Comparison of ENCODE assay signal across 1 cellular context in the genomic region with DNA sequence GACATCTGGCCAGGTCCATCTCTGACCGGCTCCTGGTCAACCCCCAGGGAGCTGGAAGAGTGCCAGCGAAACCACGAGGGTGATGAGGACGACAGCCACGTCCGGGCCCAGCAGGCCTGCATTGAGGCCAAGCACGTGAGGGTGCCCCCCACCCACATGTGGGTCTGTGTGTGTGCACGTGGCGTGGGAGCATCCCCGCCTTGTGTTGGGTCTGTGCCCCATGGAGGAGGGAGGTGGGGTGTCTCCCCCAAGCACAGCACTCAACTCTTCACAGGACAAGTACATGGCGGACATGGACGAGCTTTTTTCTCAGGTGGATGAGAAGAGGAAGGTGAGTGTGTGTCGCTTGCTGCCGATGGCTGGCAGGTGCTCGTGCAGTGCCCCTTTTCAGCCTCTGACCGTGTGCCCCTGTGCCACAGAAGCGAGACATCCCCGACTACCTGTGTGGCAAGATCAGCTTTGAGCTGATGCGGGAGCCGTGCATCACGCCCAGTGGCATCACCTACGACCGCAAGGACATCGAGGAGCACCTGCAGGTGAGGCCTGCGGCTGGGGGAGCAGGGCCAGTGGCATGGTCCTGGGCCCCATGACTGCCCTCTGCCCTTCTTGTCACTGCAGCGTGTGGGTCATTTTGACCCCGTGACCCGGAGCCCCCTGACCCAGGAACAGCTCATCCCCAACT.
TF ChIP-seq lines count a peak whose summit lies in the region.

No MANE protein-coding gene starts in this region.

TF ChIP-seq in neural cell, 6 proteins besides CTCF, POLR2A, EP300 and RAD21 (continued from another document):
- TF ChIP-seq, protein P1, sequence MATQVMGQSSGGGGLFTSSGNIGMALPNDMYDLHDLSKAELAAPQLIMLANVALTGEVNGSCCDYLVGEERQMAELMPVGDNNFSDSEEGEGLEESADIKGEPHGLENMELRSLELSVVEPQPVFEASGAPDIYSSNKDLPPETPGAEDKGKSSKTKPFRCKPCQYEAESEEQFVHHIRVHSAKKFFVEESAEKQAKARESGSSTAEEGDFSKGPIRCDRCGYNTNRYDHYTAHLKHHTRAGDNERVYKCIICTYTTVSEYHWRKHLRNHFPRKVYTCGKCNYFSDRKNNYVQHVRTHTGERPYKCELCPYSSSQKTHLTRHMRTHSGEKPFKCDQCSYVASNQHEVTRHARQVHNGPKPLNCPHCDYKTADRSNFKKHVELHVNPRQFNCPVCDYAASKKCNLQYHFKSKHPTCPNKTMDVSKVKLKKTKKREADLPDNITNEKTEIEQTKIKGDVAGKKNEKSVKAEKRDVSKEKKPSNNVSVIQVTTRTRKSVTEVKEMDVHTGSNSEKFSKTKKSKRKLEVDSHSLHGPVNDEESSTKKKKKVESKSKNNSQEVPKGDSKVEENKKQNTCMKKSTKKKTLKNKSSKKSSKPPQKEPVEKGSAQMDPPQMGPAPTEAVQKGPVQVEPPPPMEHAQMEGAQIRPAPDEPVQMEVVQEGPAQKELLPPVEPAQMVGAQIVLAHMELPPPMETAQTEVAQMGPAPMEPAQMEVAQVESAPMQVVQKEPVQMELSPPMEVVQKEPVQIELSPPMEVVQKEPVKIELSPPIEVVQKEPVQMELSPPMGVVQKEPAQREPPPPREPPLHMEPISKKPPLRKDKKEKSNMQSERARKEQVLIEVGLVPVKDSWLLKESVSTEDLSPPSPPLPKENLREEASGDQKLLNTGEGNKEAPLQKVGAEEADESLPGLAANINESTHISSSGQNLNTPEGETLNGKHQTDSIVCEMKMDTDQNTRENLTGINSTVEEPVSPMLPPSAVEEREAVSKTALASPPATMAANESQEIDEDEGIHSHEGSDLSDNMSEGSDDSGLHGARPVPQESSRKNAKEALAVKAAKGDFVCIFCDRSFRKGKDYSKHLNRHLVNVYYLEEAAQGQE (IDR thresholded peaks at IDR 0.05; ENCODE audit: borderline replicate concordance) = no peak
- no peak for TF ChIP-seq POLR2AphosphoS5 (IDR thresholded peaks at IDR 0.05)
TF ChIP-seq in neural cell: peak in this region for 0.
